22 cellular contexts compared by ENCODE assay signal in genomic region chr1:177907000-177907399, GRCh38.
"Had no signal": no experiment of that assay in that cellular context is flagged by ENCODE, and none has a peak within 500 bp of the region (broad histone marks: within the 10 kb centered on the region; RNA-seq: fewer than 3 reads in every experiment).

No MANE protein-coding gene starts in this region.

- H3K27me3 ChIP-seq: breast epithelium, hepatocyte, neural progenitor cell, sigmoid colon, uterus had no signal

- H3K27ac ChIP-seq: coronary artery, hepatocyte, left ventricle myocardium inferior, neural progenitor cell, sigmoid colon, transverse colon, uterus had no signal

- H2AFZ ChIP-seq: hepatocyte, neural progenitor cell had no signal

- ATAC-seq: naive thymus-derived CD8-positive, alpha-beta T cell; stimulated activated naive B cell treated with anti-CD40 and anti-IgM and Interleukin-4, amounts not matched to agents 10 μg/mL and 1 μg/mL and 100 μg/mL, for 72 hours had no signal

- DNase-seq: activated CD4-positive, alpha-beta memory T cell treated with anti-CD3 and anti-CD28 coated beads for 36 hours; activated CD4-positive, alpha-beta T cell treated with anti-CD3 and anti-CD28 coated beads for 4 hours; activated CD4-positive, CD25-positive, alpha-beta regulatory T cell; activated naive CD4-positive, alpha-beta T cell treated with Interleukin-2 at 50 U/mL for 16 hours; activated naive CD8-positive, alpha-beta T cell treated with anti-CD3 and anti-CD28 coated beads for 36 hours; activated T-cell treated with anti-CD3 and anti-CD28 coated beads, Interleukin-2, amount 50 U/mL, for 48 hours; erythroblast; left ventricle myocardium inferior; naive thymus-derived CD8-positive, alpha-beta T cell; posterior cingulate gyrus; sigmoid colon; stimulated activated CD4-positive, alpha-beta T cell treated with anti-CD3 and anti-CD28 coated beads, Interleukin-15, amount 100 ng/mL, for 24 hours; stimulated activated CD4-positive, alpha-beta T cell treated with anti-CD3 and anti-CD28 coated beads, Interleukin-2, amount 100 ng/mL, for 48 hours; stimulated activated CD8-positive, alpha-beta memory T cell treated with anti-CD3 and anti-CD28 coated beads, Interleukin-4, amount 100 ng/mL, for 48 hours; stimulated activated naive B cell treated with anti-CD40 and anti-IgM and Interleukin-4, amounts not matched to agents 10 μg/mL and 1 μg/mL and 100 μg/mL, for 72 hours; transverse colon; uterus had no signal

- H3K4me2 ChIP-seq: hepatocyte, neural progenitor cell, smooth muscle cell had no signal

- H3K36me3 ChIP-seq: breast epithelium, left ventricle myocardium inferior, neural progenitor cell, sigmoid colon, transverse colon, uterus had no signal

- H3K9me3 ChIP-seq: breast epithelium, left ventricle myocardium inferior, sigmoid colon, transverse colon, uterus had no signal

- H3K4me3 ChIP-seq: breast epithelium, coronary artery, hepatocyte, left ventricle myocardium inferior, neural progenitor cell, sigmoid colon, smooth muscle cell, transverse colon, uterus had no signal

- H3K9ac ChIP-seq: neural progenitor cell had no signal

- H3K79me2 ChIP-seq: hepatocyte had no signal

- H3K4me1 ChIP-seq: breast epithelium, left ventricle myocardium inferior, sigmoid colon, transverse colon, uterus had no signal
